In the genomic region with DNA sequence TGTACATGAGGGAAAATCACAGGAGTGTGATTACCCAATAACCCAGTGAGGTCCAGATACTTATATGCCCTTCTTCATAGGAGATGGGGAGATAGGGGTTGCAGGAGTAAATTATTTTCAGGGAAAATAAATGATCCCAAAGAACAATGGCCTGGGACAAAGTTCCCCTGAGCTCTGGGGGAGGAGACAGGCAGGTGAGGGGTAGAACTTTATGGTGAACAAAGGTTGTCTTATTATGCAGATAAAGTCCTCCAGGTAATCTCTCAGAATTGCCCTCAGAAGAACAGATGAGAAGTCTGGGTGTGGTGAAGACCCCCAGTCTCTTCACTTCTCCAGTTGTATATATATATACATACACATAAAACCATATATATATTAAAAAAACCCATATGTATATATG, we compare ENCODE assay signal across 1 cellular context.
TF ChIP-seq lines count a peak whose summit lies in the region.

No MANE protein-coding gene starts in this region.

TF ChIP-seq in GM23338, 12 proteins besides CTCF, POLR2A, EP300 and RAD21 (continued from another document):
- TF ChIP-seq ZNF462 (CRISPR knock-in tag; IDR thresholded peaks at IDR 0.05) (no peak), EZH2phosphoT487 (IDR thresholded peaks at IDR 0.05; ENCODE audit: unreplicated experiment) (no peak), ZNF114 (CRISPR knock-in tag; IDR thresholded peaks at IDR 0.05) (no peak), POLR2AphosphoS5 (IDR thresholded peaks at IDR 0.05; ENCODE audit: low read depth) (no peak)
